25 cellular contexts compared by ENCODE assay signal in the genomic region with DNA sequence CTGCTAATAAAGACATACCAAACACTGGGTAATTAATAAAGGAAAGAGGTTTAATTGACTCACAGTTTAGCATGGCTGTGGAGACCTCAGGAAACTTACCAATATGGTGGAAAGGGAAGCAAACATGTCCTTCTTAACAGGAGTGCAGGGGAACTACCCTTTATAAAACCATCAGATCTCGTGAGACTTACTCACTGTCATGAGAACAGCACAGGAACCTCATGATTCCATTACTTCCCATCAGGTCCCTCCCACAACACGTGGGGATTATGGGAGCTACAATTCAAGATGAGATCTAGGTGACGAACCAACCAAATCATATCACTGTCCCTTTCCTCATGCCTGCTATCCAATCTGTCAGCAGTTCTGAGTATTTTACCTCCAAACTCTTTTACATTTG.
"Had no signal": no experiment of that assay in that cellular context is flagged by ENCODE, and none has a peak within 500 bp of the region (broad histone marks: within the 10 kb centered on the region; RNA-seq: fewer than 3 reads in every experiment).

No MANE protein-coding gene starts in this region.

- H3K27me3 ChIP-seq: MG63, SJSA1 had no signal

- DNase-seq: activated B cell treated with CpG ODN at 0.5 μM for 24 hours; activated CD4-positive, alpha-beta T cell treated with anti-CD3 and anti-CD28 coated beads for 1 hour; activated CD4-positive, alpha-beta T cell treated with anti-CD3 and anti-CD28 coated beads, Interleukin-2, amount 10 ng/mL, durations not matched to agents 24 days and 14 days; activated CD4-positive, alpha-beta T cell treated with anti-CD3 and anti-CD28 coated beads, Interleukin-2, amount 50 U/mL, for 48 hours; activated CD8-positive, alpha-beta memory T cell treated with anti-CD3 and anti-CD28 coated beads, Interleukin-2, amount 10 ng/mL, durations not matched to agents 7 days and 5 days; activated effector memory CD4-positive, alpha-beta T cell treated with Interleukin-2 at 50 U/mL for 16 hours; activated naive CD4-positive, alpha-beta T cell; activated T-cell treated with anti-CD3 and anti-CD28 coated beads, Interleukin-2, amount 50 U/mL, for 24 hours; aorta; KG1; MG63; NCI-H1105; NCI-H1436; NCI-H1694 treated with DMSO at 0.1 percent for 48 hours; NCI-H2029 treated with DMSO at 0.1 percent for 48 hours; NCI-H345; NCI-H510A; NCI-H526 treated with DMSO at 0.1 percent for 48 hours; RPMI8226; SHP77; T-helper 17 cell; T-helper 9 cell had no signal

- ATAC-seq: activated CD8-positive, alpha-beta memory T cell treated with anti-CD3 and anti-CD28 coated beads, Interleukin-2, amount 10 ng/mL, durations not matched to agents 7 days and 5 days; Panc1; T-helper 17 cell had no signal

- H3K9me3 ChIP-seq: breast epithelium, MG63, SJSA1 had no signal

- H3K4me3 ChIP-seq: breast epithelium, MG63, SJSA1 had no signal

- H3K36me3 ChIP-seq: breast epithelium, MG63, SJSA1 had no signal

- H3K4me1 ChIP-seq: breast epithelium, SJSA1 had no signal

- H3K27ac ChIP-seq: breast epithelium, SJSA1 had no signal
